7 cellular contexts compared by ENCODE assay signal in genomic region chr12:49707127-49707811, GRCh38.
DNase-seq lines count a peak whose midpoint lies in the region; ATAC-seq, FAIRE-seq and TF ChIP-seq lines count a peak whose summit lies in the region.

TSS of gene FMNL3 (minus strand) at chr12:49707405. CDS start at chr12:49707180, 225 bp downstream.

- H3K4me3 ChIP-seq in astrocyte of the cerebellum (ENCODE audit: low read depth, low read length) (peak within 1 kb of the TSS; percentile 89), retinal pigment epithelial cell (ENCODE audit: low read length) (peak within 1 kb of the TSS; percentile 72)

- TF ChIP-seq CTCF in astrocyte of the cerebellum (IDR thresholded peaks at IDR 0.05; ENCODE audit: low read depth, low read length, missing control alignments) (peak; percentile 93), retinal pigment epithelial cell (conservative IDR thresholded peaks at IDR 0.05; ENCODE audit: low read depth, low read length) (peak; percentile 85)

- DNase-seq in GM18507 (ENCODE audit: extremely low spot score, insufficient read length, low read depth) (peak; percentile 97), NCI-H1930 (lab: John Stamatoyannopoulos, UW) (peak; percentile 79 to 90), T-helper 22 cell (ENCODE audit: low read depth) (peak; percentile 96), astrocyte of the cerebellum (ENCODE audit: low read depth) (peak; percentile 90), hepatic stellate cell (ENCODE audit: low spot score) (peak; percentile 97), retinal pigment epithelial cell (ENCODE audit: low read depth) (peak; percentile 66)

- in situ Hi-C loops in astrocyte of the cerebellum (cut with HindIII; ENCODE audit: low sequenced_read_pairs), result loop anchor here (5.0 kb wide), 1 partner anchor 65 kb away; no protein-coding TSS in a partner anchor

- FAIRE-seq in GM18507 (lab: Jason Lieb, UNC), result peak; percentile 79

- peak; percentile 67 for ATAC-seq in HG02973 (IDR thresholded peaks at IDR 0.05; ENCODE audit: unreplicated experiment)

Comparison
In these comparisons a context has a peak if more than half of its experiments do, and no peak if none do; other contexts are left out.
1. Peak in every context shown above with its lines: DNase-seq, ATAC-seq and H3K4me3 ChIP-seq.